ENCODE assay signal across 19 cellular contexts in the genomic region with DNA sequence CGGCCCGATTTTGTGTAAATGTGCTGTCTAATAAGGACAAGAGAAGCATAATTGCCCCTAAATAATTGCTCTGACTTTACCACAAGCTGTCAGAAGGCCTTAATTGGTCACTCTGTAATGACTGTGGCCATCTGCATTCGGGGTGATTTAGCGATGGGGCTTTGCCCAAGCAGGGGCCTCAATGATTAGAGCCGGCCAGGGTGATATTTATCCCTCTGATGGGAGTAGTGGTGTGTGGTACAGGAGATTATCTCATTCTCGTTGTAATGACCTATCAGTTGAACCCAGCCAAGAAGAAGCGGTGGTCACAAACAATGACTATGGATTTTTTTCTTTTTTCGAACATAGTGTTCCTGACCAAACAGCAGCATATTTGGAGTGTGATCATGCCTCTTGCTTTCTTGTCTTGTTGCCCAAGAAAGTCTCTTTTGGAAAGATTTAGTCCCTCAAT.
DNase-seq lines count a peak whose midpoint lies in the region; ATAC-seq and TF ChIP-seq lines count a peak whose summit lies in the region.
"Had no signal": no experiment of that assay in that cellular context is flagged by ENCODE, and none has a peak within 500 bp of the region (broad histone marks: within the 10 kb centered on the region; RNA-seq: fewer than 3 reads in every experiment).

No MANE protein-coding gene starts in this region.

- no peak overlapping the region for H3K4me2 ChIP-seq in mammary epithelial cell (ENCODE audit: insufficient read depth, low read depth, low read length)
- H3K4me2 ChIP-seq: BLaER1 treated with 17β-estradiol and CSF1 and Interleukin-3, amounts not matched to agents 10 nM and 100 nM; PC-9 had no signal

- 88% methylated on average over 7 of the region's 8 CpGs for WGBS in mammary epithelial cell (ENCODE audit: low coverage, missing lambda C conversion rate)

- no peak overlapping the region for H3K4me3 ChIP-seq in adipocyte (ENCODE audit: low read length)
- H3K4me3 ChIP-seq in mammary epithelial cell (replicated peaks in 1 of 3; ENCODE audit: insufficient read depth in 1 of 3, low read depth in 2 of 3, low read length in 3 of 3), result no peak overlapping the region
- H3K4me3 ChIP-seq: BLaER1 treated with 17β-estradiol and CSF1 and Interleukin-3, amounts not matched to agents 10 nM and 100 nM; PC-9; SJCRH30 had no signal

- H3K36me3 Mint-ChIP-seq in osteocyte (ENCODE audit: unreplicated experiment), result peaks cover 27% of the 10 kb centered on the region

- DNase-seq in CMK (ENCODE audit: low read depth) (peak; percentile 45), NCI-H69 (lab: John Stamatoyannopoulos, UW) (peak; percentile 51), adipocyte (ENCODE audit: low read depth) (no peak), osteocyte (ENCODE audit: extremely low spot score, unreplicated experiment) (no peak), mammary epithelial cell (no peak), NCI-H748 (lab: John Stamatoyannopoulos, UW; ENCODE audit: unreplicated experiment) (no peak), KG1 (lab: John Stamatoyannopoulos, UW) (no peak)
- DNase-seq: CD8-positive, alpha-beta memory T cell; EL; GOT3; NCI-H1048; NCI-H1694; NCI-H2227 treated with DMSO at 0.1 percent for 48 hours; NCI-H526 treated with DMSO at 0.1 percent for 48 hours; PC-9; SJCRH30 had no signal

- peaks cover 17% of the 10 kb centered on the region for H3K36me3 ChIP-seq in adipocyte (ENCODE audit: control insufficient read depth, insufficient read depth, low read length, severe bottlenecking)
- no peaks in the 10 kb centered on the region for H3K36me3 ChIP-seq in mammary epithelial cell (ENCODE audit: insufficient read depth, low read length)

- H3K9me3 ChIP-seq in adipocyte (ENCODE audit: control insufficient read depth, low read length) (no peaks in the 10 kb centered on the region), mammary epithelial cell (replicated peaks; ENCODE audit: insufficient read depth, low read length) (no peaks in the 10 kb centered on the region)
- H3K9me3 ChIP-seq: BLaER1 treated with 17β-estradiol and CSF1 and Interleukin-3, amounts not matched to agents 10 nM and 100 nM; SJCRH30 had no signal

- H3K4me1 Mint-ChIP-seq in osteocyte (ENCODE audit: unreplicated experiment), result peaks cover 50% of the 10 kb centered on the region

- H3K27me3 ChIP-seq in adipocyte (replicated peaks; ENCODE audit: control insufficient read depth, insufficient read depth, low read length) (no peaks in the 10 kb centered on the region), mammary epithelial cell (ENCODE audit: insufficient read depth, low read length) (no peaks in the 10 kb centered on the region)
- H3K27me3 ChIP-seq: BLaER1 treated with 17β-estradiol and CSF1 and Interleukin-3, amounts not matched to agents 10 nM and 100 nM; SJCRH30 had no signal

- H3K27me3 Mint-ChIP-seq in osteocyte (ENCODE audit: unreplicated experiment), result no peaks in the 10 kb centered on the region
- H3K27me3 Mint-ChIP-seq: CD8-positive, alpha-beta memory T cell had no signal

- dilution Hi-C loops in mammary epithelial cell (cut with HindIII; ENCODE audit: low sequenced_read_pairs), result no loop called here

- H3K4me1 ChIP-seq in adipocyte (ENCODE audit: control insufficient read depth, insufficient read depth, low read length) (peaks cover 69% of the 10 kb centered on the region), mammary epithelial cell (ENCODE audit: insufficient read depth, low read length) (peaks cover 35% of the 10 kb centered on the region)
- H3K4me1 ChIP-seq: BLaER1 treated with 17β-estradiol and CSF1 and Interleukin-3, amounts not matched to agents 10 nM and 100 nM had no signal

- TF ChIP-seq CTCF in osteocyte (IDR thresholded peaks at IDR 0.05) (no peak), mammary epithelial cell (conservative IDR thresholded peaks at IDR 0.05 in 1 of 2, IDR thresholded peaks at IDR 0.05 in 1 of 2; ENCODE audit: extremely low read depth in 1 of 2, insufficient read depth in 1 of 2, low read depth in 1 of 2, low read length in 2 of 2) (no peak)

- no peaks in the 10 kb centered on the region for H3K9me3 Mint-ChIP-seq in osteocyte (ENCODE audit: unreplicated experiment)
- H3K9me3 Mint-ChIP-seq: CD8-positive, alpha-beta memory T cell had no signal

- peak overlapping the region; percentile 40 for H3K27ac Mint-ChIP-seq in osteocyte (ENCODE audit: unreplicated experiment)

- CTCF ChIA-PET in mammary epithelial cell (lab: Charles Lee; ENCODE audit: low non-redundant PET), result no interaction called here

- intact Hi-C loops in mammary epithelial cell (cut with micrococcal nuclease), result no loop called here

- BruUV-seq in mammary epithelial cell (replicated peaks; lab: Mats Ljungman, UMichigan), result no TSS peak

- no peaks in the 10 kb centered on the region for H3K79me2 ChIP-seq in mammary epithelial cell (ENCODE audit: insufficient read depth, low read length)

- H2AFZ ChIP-seq in mammary epithelial cell (ENCODE audit: low read depth, low read length), result no peak overlapping the region
- H2AFZ ChIP-seq: PC-9 had no signal

- no peak overlapping the region for H3K4me3 Mint-ChIP-seq in osteocyte (ENCODE audit: unreplicated experiment)
- H3K4me3 Mint-ChIP-seq: CD8-positive, alpha-beta memory T cell had no signal

- no peak overlapping the region for H3K27ac ChIP-seq in mammary epithelial cell (ENCODE audit: insufficient read depth, low read depth, low read length)
- H3K27ac ChIP-seq: BLaER1 treated with 17β-estradiol and CSF1 and Interleukin-3, amounts not matched to agents 10 nM and 100 nM; PC-9; SJCRH30 had no signal

- H3K9ac ChIP-seq in adipocyte (ENCODE audit: low read length), result peak overlapping the region; percentile 58
- no peak overlapping the region for H3K9ac ChIP-seq in mammary epithelial cell (ENCODE audit: insufficient read depth, low read length)
- H3K9ac ChIP-seq: BLaER1 treated with 17β-estradiol and CSF1 and Interleukin-3, amounts not matched to agents 10 nM and 100 nM had no signal

- in situ Hi-C loops in mammary epithelial cell (cut with MboI; ENCODE audit: low sequenced_read_pairs in 2 of 2), result no loop called here

- ATAC-seq in HG03280 (IDR thresholded peaks at IDR 0.05; ENCODE audit: unreplicated experiment), result no peak
- ATAC-seq: HepG2 had no signal

- no peaks in the 10 kb centered on the region for H4K20me1 ChIP-seq in mammary epithelial cell (ENCODE audit: insufficient read depth, low read length)
- H4K20me1 ChIP-seq: BLaER1 treated with 17β-estradiol and CSF1 and Interleukin-3, amounts not matched to agents 10 nM and 100 nM had no signal

Comparison
In these comparisons a context has a peak if more than half of its experiments do, and no peak if none do; other contexts are left out.
1. DNase-seq: peak in CMK (single experiment) and NCI-H69 (single experiment); none in adipocyte (single experiment), osteocyte (single experiment), mammary epithelial cell (single experiment), NCI-H748 (single experiment) and KG1 (single experiment).